In the genomic region with DNA sequence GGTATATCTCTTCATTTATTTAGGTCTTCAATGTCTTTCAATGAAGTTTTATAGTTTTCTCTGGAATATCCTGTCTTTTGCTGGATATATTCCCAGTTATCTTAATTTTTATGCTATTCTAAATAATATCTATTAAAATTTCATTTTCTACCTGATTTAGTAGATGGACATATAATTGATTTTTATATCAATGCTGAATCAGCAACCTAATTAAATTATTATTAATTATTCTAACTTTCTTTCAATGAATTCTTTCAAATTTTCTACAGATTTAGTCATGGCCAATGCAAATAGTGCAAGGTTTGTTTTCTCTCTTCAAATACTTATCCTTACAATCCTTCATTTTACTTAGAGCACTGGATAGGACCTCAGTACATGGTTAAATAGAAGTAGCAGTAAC, we compare ENCODE assay signal across 3 cellular contexts.
TF ChIP-seq lines count a peak whose summit lies in the region.

No MANE protein-coding gene starts in this region.

TF ChIP-seq in A549, 52 proteins besides CTCF, POLR2A, EP300 and RAD21:
- TF ChIP-seq MAFK (IDR thresholded peaks at IDR 0.05; ENCODE audit: partially characterized antibody) (peak; percentile 7), NR3C1 (IDR thresholded peaks at IDR 0.05) (no peak)

TF ChIP-seq in K562, 482 proteins besides CTCF, POLR2A, EP300 and RAD21:
- TF ChIP-seq ZNF316 (IDR thresholded peaks at IDR 0.05) (peak; percentile 85), C11orf30 (IDR thresholded peaks at IDR 0.05; ENCODE audit: low read depth) (peak; percentile 58)
- TF ChIP-seq, protein P1, sequence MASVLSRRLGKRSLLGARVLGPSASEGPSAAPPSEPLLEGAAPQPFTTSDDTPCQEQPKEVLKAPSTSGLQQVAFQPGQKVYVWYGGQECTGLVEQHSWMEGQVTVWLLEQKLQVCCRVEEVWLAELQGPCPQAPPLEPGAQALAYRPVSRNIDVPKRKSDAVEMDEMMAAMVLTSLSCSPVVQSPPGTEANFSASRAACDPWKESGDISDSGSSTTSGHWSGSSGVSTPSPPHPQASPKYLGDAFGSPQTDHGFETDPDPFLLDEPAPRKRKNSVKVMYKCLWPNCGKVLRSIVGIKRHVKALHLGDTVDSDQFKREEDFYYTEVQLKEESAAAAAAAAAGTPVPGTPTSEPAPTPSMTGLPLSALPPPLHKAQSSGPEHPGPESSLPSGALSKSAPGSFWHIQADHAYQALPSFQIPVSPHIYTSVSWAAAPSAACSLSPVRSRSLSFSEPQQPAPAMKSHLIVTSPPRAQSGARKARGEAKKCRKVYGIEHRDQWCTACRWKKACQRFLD (CRISPR knock-in tag; IDR thresholded peaks at IDR 0.05), result no peak

TF ChIP-seq in HepG2, 621 proteins besides CTCF, POLR2A, EP300 and RAD21:
- TF ChIP-seq IRF1 (CRISPR knock-in tag; IDR thresholded peaks at IDR 0.05; ENCODE audit: low read depth) (no peak), MAFK (conservative IDR thresholded peaks at IDR 0.05 in 1 of 2, IDR thresholded peaks at IDR 0.05 in 1 of 2; ENCODE audit: low read length in 2 of 2) (0 out of 4 replicates have a peak, but pooled peaks of 1 of the 2 experiments have one; percentile 22)
